In the genomic region with DNA sequence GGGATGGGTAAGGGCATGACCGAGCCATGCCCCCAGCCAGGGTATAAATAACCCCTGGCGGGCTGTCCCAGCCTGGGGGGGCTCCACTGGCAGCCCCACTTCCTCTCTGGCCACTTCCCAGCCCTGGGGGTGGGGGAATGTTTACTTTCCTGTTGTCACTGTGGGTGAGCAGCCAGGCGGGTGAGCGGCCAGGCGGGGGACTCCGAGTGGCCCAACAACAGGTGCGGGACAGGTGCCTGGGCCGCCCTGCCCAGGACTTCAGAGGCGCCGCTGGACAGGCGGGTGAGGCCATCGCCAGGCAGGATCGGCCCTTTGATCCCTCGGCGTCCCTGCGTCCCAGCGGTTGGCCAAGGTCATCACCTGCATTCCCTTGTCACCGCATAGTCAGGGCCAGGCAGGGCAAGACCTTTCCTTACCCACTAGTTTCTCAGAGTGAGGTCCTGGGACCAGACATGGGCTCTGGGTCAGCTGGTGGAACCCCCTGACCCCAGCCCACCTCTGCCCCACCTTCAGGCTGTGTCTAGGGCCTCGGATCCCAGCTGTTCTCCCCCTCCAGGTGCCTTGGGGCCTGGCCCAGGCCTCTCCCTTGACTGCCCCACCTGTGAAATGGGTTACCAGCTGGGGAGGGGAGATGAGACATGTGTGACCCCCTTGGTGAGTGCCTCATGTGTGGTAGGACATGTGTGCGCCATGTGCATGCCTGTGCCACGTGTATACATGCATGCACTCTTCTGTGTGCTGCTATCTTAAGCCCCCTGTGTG, we compare ENCODE assay signal across 1 cellular context.
TF ChIP-seq lines count a peak whose summit lies in the region.

No MANE protein-coding gene starts in this region.

TF ChIP-seq in HepG2, 621 proteins besides CTCF, POLR2A, EP300 and RAD21 (continued from another document and continues in another):
- TF ChIP-seq, protein P1, sequence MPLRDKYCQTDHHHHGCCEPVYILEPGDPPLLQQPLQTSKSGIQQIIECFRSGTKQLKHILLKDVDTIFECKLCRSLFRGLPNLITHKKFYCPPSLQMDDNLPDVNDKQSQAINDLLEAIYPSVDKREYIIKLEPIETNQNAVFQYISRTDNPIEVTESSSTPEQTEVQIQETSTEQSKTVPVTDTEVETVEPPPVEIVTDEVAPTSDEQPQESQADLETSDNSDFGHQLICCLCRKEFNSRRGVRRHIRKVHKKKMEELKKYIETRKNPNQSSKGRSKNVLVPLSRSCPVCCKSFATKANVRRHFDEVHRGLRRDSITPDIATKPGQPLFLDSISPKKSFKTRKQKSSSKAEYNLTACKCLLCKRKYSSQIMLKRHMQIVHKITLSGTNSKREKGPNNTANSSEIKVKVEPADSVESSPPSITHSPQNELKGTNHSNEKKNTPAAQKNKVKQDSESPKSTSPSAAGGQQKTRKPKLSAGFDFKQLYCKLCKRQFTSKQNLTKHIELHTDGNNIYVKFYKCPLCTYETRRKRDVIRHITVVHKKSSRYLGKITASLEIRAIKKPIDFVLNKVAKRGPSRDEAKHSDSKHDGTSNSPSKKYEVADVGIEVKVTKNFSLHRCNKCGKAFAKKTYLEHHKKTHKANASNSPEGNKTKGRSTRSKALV (CRISPR knock-in tag; IDR thresholded peaks at IDR 0.05) = no peak
- TF ChIP-seq ZNF556 (CRISPR knock-in tag; IDR thresholded peaks at IDR 0.05; ENCODE audit: borderline replicate concordance) (peak; percentile 96; the same call in 1 of the 2 replicates), ZNF382 (CRISPR knock-in tag; IDR thresholded peaks at IDR 0.05; ENCODE audit: borderline replicate concordance) (no peak), SMYD3 (CRISPR knock-in tag; IDR thresholded peaks at IDR 0.05) (peak; percentile 65; the same call in 1 of the 2 replicates), ZNF468 (CRISPR knock-in tag; IDR thresholded peaks at IDR 0.05) (no peak), ZMAT3 (CRISPR knock-in tag; conservative IDR thresholded peaks at IDR 0.05) (peak; percentile 95), POLR2G (IDR thresholded peaks at IDR 0.05; ENCODE audit: low read depth, low read length) (no peak), RBM22 (optimal IDR thresholded peaks at IDR 0.05; ENCODE audit: low read length) (peak; percentile 58), BRD4 (CRISPR knock-in tag; IDR thresholded peaks at IDR 0.05) (no peak), MED8 (CRISPR knock-in tag; IDR thresholded peaks at IDR 0.05; ENCODE audit: insufficient replicate concordance) (peak; percentile 55), ZNF256 (CRISPR knock-in tag; conservative IDR thresholded peaks at IDR 0.05) (no peak), ARNTL (CRISPR knock-in tag; IDR thresholded peaks at IDR 0.05) (peak; percentile 96), ZKSCAN8 (CRISPR knock-in tag; IDR thresholded peaks at IDR 0.05; ENCODE audit: borderline replicate concordance) (peak; percentile 78; the same call in 1 of the 2 replicates), ATF7-NPFF (CRISPR knock-in tag; IDR thresholded peaks at IDR 0.05; ENCODE audit: low read depth) (peak; percentile 92), ZFP36 (IDR thresholded peaks at IDR 0.05; ENCODE audit: borderline replicate concordance, low read depth, low read length, partially characterized antibody) (no peak), KDM6A (CRISPR knock-in tag; IDR thresholded peaks at IDR 0.05; ENCODE audit: low read depth) (peak; percentile 95), ZNF839 (CRISPR knock-in tag; IDR thresholded peaks at IDR 0.05; ENCODE audit: borderline replicate concordance) (no peak), ZBTB38 (CRISPR knock-in tag; IDR thresholded peaks at IDR 0.05) (peak; percentile 90), ZNF781 (CRISPR knock-in tag; IDR thresholded peaks at IDR 0.05; ENCODE audit: borderline replicate concordance, not compliant biosample characterization) (peak; percentile 68), CHD4 (IDR thresholded peaks at IDR 0.05; ENCODE audit: borderline replicate concordance, low read length) (peak; percentile 87; the same call in 1 of the 2 replicates), ZNF547 (CRISPR knock-in tag; IDR thresholded peaks at IDR 0.05) (peak; percentile 67), CHCHD3 (CRISPR knock-in tag; IDR thresholded peaks at IDR 0.05) (no peak), STAT5B (CRISPR knock-in tag; IDR thresholded peaks at IDR 0.05) (peak; percentile 85; the same call in 1 of the 2 replicates), TRIM24 (CRISPR knock-in tag; IDR thresholded peaks at IDR 0.05) (peak; percentile 84; the same call in 1 of the 2 replicates), KLF11 (CRISPR knock-in tag; IDR thresholded peaks at IDR 0.05) (0 out of 2 replicates have a peak, but pooled peaks have one; percentile 58), ZNF7 (CRISPR knock-in tag; IDR thresholded peaks at IDR 0.05) (no peak), ZSCAN31 (CRISPR knock-in tag; IDR thresholded peaks at IDR 0.05; ENCODE audit: low read depth) (peak; percentile 76), ZNF207 (IDR thresholded peaks at IDR 0.05; ENCODE audit: borderline replicate concordance) (no peak), U2AF1 (optimal IDR thresholded peaks at IDR 0.05; ENCODE audit: low read depth, low read length) (no peak), SIX1 (CRISPR knock-in tag; IDR thresholded peaks at IDR 0.05; ENCODE audit: borderline replicate concordance) (peak; percentile 36; the same call in 1 of the 2 replicates), DMAP1 (CRISPR knock-in tag; IDR thresholded peaks at IDR 0.05) (peak; percentile 86), FOXA1 (IDR thresholded peaks at IDR 0.05) (no peak), FOXA1 (CRISPR knock-in tag; IDR thresholded peaks at IDR 0.05) (peak; percentile 89; the same call in 1 of the 2 replicates), PAX8 (CRISPR knock-in tag; IDR thresholded peaks at IDR 0.05; ENCODE audit: borderline replicate concordance) (0 out of 2 replicates have a peak, but pooled peaks have one; percentile 20), CBX2 (IDR thresholded peaks at IDR 0.05; ENCODE audit: low read depth, low read length) (no peak), CBX2 (CRISPR knock-in tag; IDR thresholded peaks at IDR 0.05; ENCODE audit: low read depth) (no peak), ZNF558 (CRISPR knock-in tag; IDR thresholded peaks at IDR 0.05; ENCODE audit: borderline replicate concordance) (peak; percentile 90; the same call in 1 of the 2 replicates), ZNF235 (CRISPR knock-in tag; IDR thresholded peaks at IDR 0.05; ENCODE audit: borderline replicate concordance) (0 out of 2 replicates have a peak, but pooled peaks have one; percentile 44), HIVEP1 (CRISPR knock-in tag; IDR thresholded peaks at IDR 0.05) (peak; percentile 99), ZNF101 (CRISPR knock-in tag; IDR thresholded peaks at IDR 0.05; ENCODE audit: borderline replicate concordance, low read depth) (no peak), GPN1 (CRISPR knock-in tag; IDR thresholded peaks at IDR 0.05; ENCODE audit: borderline replicate concordance) (0 out of 2 replicates have a peak, but pooled peaks have one; percentile 33), JUN (CRISPR knock-in tag; IDR thresholded peaks at IDR 0.05) (peak; percentile 70)
- TF ChIP-seq, protein P2, sequence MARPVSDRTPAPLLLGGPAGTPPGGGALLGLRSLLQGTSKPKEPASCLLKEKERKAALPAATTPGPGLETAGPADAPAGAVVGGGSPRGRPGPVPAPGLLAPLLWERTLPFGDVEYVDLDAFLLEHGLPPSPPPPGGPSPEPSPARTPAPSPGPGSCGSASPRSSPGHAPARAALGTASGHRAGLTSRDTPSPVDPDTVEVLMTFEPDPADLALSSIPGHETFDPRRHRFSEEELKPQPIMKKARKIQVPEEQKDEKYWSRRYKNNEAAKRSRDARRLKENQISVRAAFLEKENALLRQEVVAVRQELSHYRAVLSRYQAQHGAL (CRISPR knock-in tag; IDR thresholded peaks at IDR 0.05; ENCODE audit: not compliant biosample characterization) = no peak
- TF ChIP-seq, protein P3, sequence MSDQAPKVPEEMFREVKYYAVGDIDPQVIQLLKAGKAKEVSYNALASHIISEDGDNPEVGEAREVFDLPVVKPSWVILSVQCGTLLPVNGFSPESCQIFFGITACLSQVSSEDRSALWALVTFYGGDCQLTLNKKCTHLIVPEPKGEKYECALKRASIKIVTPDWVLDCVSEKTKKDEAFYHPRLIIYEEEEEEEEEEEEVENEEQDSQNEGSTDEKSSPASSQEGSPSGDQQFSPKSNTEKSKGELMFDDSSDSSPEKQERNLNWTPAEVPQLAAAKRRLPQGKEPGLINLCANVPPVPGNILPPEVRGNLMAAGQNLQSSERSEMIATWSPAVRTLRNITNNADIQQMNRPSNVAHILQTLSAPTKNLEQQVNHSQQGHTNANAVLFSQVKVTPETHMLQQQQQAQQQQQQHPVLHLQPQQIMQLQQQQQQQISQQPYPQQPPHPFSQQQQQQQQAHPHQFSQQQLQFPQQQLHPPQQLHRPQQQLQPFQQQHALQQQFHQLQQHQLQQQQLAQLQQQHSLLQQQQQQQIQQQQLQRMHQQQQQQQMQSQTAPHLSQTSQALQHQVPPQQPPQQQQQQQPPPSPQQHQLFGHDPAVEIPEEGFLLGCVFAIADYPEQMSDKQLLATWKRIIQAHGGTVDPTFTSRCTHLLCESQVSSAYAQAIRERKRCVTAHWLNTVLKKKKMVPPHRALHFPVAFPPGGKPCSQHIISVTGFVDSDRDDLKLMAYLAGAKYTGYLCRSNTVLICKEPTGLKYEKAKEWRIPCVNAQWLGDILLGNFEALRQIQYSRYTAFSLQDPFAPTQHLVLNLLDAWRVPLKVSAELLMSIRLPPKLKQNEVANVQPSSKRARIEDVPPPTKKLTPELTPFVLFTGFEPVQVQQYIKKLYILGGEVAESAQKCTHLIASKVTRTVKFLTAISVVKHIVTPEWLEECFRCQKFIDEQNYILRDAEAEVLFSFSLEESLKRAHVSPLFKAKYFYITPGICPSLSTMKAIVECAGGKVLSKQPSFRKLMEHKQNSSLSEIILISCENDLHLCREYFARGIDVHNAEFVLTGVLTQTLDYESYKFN (CRISPR knock-in tag; conservative IDR thresholded peaks at IDR 0.05) = peak; percentile 99
- TF ChIP-seq, protein P4, sequence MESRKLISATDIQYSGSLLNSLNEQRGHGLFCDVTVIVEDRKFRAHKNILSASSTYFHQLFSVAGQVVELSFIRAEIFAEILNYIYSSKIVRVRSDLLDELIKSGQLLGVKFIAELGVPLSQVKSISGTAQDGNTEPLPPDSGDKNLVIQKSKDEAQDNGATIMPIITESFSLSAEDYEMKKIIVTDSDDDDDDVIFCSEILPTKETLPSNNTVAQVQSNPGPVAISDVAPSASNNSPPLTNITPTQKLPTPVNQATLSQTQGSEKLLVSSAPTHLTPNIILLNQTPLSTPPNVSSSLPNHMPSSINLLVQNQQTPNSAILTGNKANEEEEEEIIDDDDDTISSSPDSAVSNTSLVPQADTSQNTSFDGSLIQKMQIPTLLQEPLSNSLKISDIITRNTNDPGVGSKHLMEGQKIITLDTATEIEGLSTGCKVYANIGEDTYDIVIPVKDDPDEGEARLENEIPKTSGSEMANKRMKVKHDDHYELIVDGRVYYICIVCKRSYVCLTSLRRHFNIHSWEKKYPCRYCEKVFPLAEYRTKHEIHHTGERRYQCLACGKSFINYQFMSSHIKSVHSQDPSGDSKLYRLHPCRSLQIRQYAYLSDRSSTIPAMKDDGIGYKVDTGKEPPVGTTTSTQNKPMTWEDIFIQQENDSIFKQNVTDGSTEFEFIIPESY (CRISPR knock-in tag; IDR thresholded peaks at IDR 0.05) = peak; percentile 90
- TF ChIP-seq, protein P5, sequence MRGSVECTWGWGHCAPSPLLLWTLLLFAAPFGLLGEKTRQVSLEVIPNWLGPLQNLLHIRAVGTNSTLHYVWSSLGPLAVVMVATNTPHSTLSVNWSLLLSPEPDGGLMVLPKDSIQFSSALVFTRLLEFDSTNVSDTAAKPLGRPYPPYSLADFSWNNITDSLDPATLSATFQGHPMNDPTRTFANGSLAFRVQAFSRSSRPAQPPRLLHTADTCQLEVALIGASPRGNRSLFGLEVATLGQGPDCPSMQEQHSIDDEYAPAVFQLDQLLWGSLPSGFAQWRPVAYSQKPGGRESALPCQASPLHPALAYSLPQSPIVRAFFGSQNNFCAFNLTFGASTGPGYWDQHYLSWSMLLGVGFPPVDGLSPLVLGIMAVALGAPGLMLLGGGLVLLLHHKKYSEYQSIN (CRISPR knock-in tag; IDR thresholded peaks at IDR 0.05; ENCODE audit: borderline replicate concordance) = no peak
- TF ChIP-seq, protein P6, sequence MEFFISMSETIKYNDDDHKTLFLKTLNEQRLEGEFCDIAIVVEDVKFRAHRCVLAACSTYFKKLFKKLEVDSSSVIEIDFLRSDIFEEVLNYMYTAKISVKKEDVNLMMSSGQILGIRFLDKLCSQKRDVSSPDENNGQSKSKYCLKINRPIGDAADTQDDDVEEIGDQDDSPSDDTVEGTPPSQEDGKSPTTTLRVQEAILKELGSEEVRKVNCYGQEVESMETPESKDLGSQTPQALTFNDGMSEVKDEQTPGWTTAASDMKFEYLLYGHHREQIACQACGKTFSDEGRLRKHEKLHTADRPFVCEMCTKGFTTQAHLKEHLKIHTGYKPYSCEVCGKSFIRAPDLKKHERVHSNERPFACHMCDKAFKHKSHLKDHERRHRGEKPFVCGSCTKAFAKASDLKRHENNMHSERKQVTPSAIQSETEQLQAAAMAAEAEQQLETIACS (CRISPR knock-in tag; IDR thresholded peaks at IDR 0.05) = no peak
- TF ChIP-seq, protein P7, sequence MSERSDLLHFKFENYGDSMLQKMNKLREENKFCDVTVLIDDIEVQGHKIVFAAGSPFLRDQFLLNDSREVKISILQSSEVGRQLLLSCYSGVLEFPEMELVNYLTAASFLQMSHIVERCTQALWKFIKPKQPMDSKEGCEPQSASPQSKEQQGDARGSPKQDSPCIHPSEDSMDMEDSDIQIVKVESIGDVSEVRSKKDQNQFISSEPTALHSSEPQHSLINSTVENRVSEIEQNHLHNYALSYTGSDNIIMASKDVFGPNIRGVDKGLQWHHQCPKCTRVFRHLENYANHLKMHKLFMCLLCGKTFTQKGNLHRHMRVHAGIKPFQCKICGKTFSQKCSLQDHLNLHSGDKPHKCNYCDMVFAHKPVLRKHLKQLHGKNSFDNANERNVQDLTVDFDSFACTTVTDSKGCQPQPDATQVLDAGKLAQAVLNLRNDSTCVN (CRISPR knock-in tag; IDR thresholded peaks at IDR 0.05; ENCODE audit: borderline replicate concordance) = peak; percentile 81
- TF ChIP-seq, protein P8, sequence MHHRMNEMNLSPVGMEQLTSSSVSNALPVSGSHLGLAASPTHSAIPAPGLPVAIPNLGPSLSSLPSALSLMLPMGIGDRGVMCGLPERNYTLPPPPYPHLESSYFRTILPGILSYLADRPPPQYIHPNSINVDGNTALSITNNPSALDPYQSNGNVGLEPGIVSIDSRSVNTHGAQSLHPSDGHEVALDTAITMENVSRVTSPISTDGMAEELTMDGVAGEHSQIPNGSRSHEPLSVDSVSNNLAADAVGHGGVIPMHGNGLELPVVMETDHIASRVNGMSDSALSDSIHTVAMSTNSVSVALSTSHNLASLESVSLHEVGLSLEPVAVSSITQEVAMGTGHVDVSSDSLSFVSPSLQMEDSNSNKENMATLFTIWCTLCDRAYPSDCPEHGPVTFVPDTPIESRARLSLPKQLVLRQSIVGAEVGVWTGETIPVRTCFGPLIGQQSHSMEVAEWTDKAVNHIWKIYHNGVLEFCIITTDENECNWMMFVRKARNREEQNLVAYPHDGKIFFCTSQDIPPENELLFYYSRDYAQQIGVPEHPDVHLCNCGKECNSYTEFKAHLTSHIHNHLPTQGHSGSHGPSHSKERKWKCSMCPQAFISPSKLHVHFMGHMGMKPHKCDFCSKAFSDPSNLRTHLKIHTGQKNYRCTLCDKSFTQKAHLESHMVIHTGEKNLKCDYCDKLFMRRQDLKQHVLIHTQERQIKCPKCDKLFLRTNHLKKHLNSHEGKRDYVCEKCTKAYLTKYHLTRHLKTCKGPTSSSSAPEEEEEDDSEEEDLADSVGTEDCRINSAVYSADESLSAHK (CRISPR knock-in tag; IDR thresholded peaks at IDR 0.05; ENCODE audit: borderline replicate concordance) = peak; percentile 80; the same call in 1 of the 2 replicates
